ENCODE assay signal across 7 cellular contexts in the genomic region with DNA sequence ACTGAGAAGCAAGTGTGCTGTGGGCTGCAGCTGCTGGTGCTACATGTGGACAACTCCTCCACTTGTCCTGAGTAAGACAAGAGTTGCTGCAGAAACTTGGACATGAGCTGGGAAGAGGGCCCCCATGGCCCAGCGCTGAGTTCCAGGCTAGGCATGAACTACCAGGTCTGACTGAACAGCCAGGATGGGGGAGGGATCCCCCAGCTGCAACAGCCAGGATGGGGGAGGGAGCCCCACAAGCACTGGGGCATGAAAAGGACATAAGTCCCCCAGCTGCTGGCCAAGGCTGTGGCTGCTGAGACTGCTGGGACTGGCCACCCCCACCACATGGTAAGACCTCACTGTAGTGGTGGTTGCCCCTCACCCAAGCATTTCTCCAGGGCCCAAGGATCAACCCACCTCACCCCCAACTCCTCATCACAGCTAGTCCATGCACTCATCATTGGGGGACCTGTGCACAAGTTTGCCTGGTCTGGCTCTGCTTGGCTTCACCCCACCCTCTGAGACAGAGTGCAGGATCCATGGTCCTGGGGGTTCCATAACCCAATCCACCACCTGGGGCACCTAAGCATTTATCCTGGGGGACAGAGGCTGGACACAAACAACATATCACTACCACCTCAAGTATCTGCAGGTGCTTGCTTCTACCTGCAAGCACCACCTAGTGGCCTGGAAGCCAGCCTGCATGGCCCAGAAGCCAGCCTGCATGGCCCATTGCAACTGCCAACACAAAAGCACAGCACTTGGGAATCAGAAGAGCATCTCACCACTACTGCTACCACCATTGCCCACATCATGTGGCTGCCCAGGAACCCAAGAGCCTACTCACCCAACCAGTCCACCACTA.
DNase-seq lines count a peak whose midpoint lies in the region; ATAC-seq and TF ChIP-seq lines count a peak whose summit lies in the region.

No MANE protein-coding gene starts in this region.

- no peak overlapping the region for H3K27ac ChIP-seq in esophagus muscularis mucosa (replicated peaks in 1 of 4)

- H3K4me1 Mint-ChIP-seq in central memory CD8-positive, alpha-beta T cell = peaks cover 11% of the 10 kb centered on the region
- peaks cover 4% of the 10 kb centered on the region for H3K4me1 Mint-ChIP-seq in progenitor cell of endocrine pancreas (ENCODE audit: low read depth)

- H3K4me3 ChIP-seq in esophagus muscularis mucosa = no peak overlapping the region

- TF ChIP-seq CTCF in GM12874 (IDR thresholded peaks at IDR 0.05; ENCODE audit: insufficient read depth, low read depth, low read length) = peak; percentile 75
- peak; percentile 54 for TF ChIP-seq CTCF in progenitor cell of endocrine pancreas (IDR thresholded peaks at IDR 0.05; ENCODE audit: unreplicated experiment)
- TF ChIP-seq CTCF in esophagus muscularis mucosa (IDR thresholded peaks at IDR 0.05) = peak in 1 of 3 experiments; percentile 22

- H3K36me3 Mint-ChIP-seq in central memory CD8-positive, alpha-beta T cell (ENCODE audit: insufficient read depth) = no peaks in the 10 kb centered on the region
- no peaks in the 10 kb centered on the region for H3K36me3 Mint-ChIP-seq in progenitor cell of endocrine pancreas (ENCODE audit: insufficient read depth)

- WGBS in esophagus muscularis mucosa = 80% methylated on average over 1 of the region's 1 CpG

- intact Hi-C loops in esophagus muscularis mucosa (cut with DNase I) = no loop called here

- no peaks in the 10 kb centered on the region for H3K27me3 Mint-ChIP-seq in central memory CD8-positive, alpha-beta T cell
- no peaks in the 10 kb centered on the region for H3K27me3 Mint-ChIP-seq in progenitor cell of endocrine pancreas

- peaks cover 0 to 7% (median 3%) of the 10 kb centered on the region in 4 donors for H3K9me3 ChIP-seq in esophagus muscularis mucosa

- no peak for TF ChIP-seq POLR2A in esophagus muscularis mucosa (IDR thresholded peaks at IDR 0.05; ENCODE audit: low read depth)

- H3K27ac Mint-ChIP-seq in central memory CD8-positive, alpha-beta T cell (ENCODE audit: low read depth) = peak overlapping the region; percentile 47
- H3K27ac Mint-ChIP-seq in progenitor cell of endocrine pancreas = no peak overlapping the region

- H3K4me1 ChIP-seq in esophagus muscularis mucosa = no peaks in the 10 kb centered on the region

- H3K36me3 ChIP-seq in esophagus muscularis mucosa = no peaks in the 10 kb centered on the region

- DNase-seq in H4 (ENCODE audit: low spot score) = peak; percentile 8
- DNase-seq in NCI-H748 (lab: John Stamatoyannopoulos, UW; ENCODE audit: unreplicated experiment) = peak; percentile 61
- DNase-seq in central memory CD8-positive, alpha-beta T cell (ENCODE audit: low spot score in 2 of 2) = no peak
- no peak for DNase-seq in progenitor cell of endocrine pancreas (ENCODE audit: low spot score, unreplicated experiment)
- DNase-seq in SIG-M5 (lab: John Stamatoyannopoulos, UW) = no peak
- no peak for DNase-seq in esophagus muscularis mucosa (ENCODE audit: extremely low spot score)

- ATAC-seq in central memory CD8-positive, alpha-beta T cell (replicated peaks; ENCODE audit: extremely low read depth, poor library complexity, severe bottlenecking) = no peak

- no peaks in the 10 kb centered on the region for H3K9me3 Mint-ChIP-seq in central memory CD8-positive, alpha-beta T cell
- H3K9me3 Mint-ChIP-seq in progenitor cell of endocrine pancreas (ENCODE audit: low read depth) = peaks cover 24% of the 10 kb centered on the region

- no peak for TF ChIP-seq EP300 in esophagus muscularis mucosa (IDR thresholded peaks at IDR 0.05)

- no peaks in the 10 kb centered on the region for H3K27me3 ChIP-seq in esophagus muscularis mucosa

- H3K4me3 Mint-ChIP-seq in central memory CD8-positive, alpha-beta T cell = no peak overlapping the region
- H3K4me3 Mint-ChIP-seq in progenitor cell of endocrine pancreas (ENCODE audit: low read depth) = no peak overlapping the region

Comparison
In these comparisons a context has a peak if more than half of its experiments do, and no peak if none do; other contexts are left out.
1. DNase-seq: peak in H4 (single experiment) and NCI-H748 (single experiment); none in central memory CD8-positive, alpha-beta T cell (0 of 2), progenitor cell of endocrine pancreas (single experiment), SIG-M5 (single experiment) and esophagus muscularis mucosa (single experiment).